In the genomic region with DNA sequence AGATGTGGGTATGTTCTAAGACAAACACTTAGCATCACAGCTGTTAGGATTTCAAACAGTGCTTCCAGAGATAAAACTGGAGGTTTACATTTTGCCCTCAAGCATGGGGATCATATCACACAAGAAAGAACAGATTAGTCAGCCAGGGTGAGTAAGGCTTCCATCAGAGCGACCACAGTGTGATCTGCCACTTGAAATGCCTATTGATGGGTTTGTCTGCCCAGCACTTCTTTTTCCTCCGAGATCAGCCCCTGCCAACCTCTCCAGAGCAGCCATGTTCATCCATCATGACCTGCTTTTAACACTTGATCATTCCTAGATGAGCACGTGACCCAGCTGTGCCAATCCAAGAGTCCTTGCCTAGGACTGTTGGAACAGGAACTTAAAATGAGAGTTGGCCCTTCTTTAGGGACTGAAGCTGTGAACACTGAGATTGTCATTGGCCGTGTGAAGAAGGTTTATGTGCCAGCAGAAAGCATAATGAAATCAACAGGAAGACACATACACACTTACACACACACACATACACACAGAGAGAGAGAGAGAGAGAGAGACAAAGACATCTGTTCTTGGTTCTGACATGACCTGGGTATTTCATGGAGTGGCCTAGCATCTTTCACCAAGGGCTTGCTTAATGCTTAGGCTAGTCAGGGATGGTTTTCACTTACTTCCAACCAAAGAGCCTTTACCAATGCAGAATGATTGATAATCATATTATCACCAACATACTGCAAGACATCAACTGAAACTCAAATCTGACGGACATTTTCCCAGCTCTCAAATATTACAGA, we compare ENCODE assay signal across 13 cellular contexts. TPM values are rescaled to one million over a fixed set of nuclear protein-coding genes. Genes with fewer than 3 reads are reported as not detected.
A peak's percentile ranks its signal among the peaks of the same experiment; 100 is the strongest.
DNase-seq lines count a peak whose midpoint lies in the region; ATAC-seq and TF ChIP-seq lines count a peak whose summit lies in the region.
"Had no signal": no experiment of that assay in that cellular context is flagged by ENCODE, and none has a peak within 500 bp of the region (broad histone marks: within the 10 kb centered on the region; RNA-seq: fewer than 3 reads in every experiment).

No MANE protein-coding gene starts in this region.

- H3K27me3 ChIP-seq in hepatocyte (no peaks in the 10 kb centered on the region), left lung (no peaks in the 10 kb centered on the region), A673 (replicated peaks; ENCODE audit: insufficient read depth, low read depth, low read length, poor library complexity) (no peaks in the 10 kb centered on the region)

- 78% methylated on average over 5 of the region's 5 CpGs for WGBS in hepatocyte (ENCODE audit: low lambda C conversion rate, missing lambda C conversion rate)

- ATAC-seq in left lung: no peak
- no peak for ATAC-seq in Right ventricle myocardium inferior
- ATAC-seq: heart right ventricle, left lobe of liver had no signal

- POLR2A ChIA-PET in A673 (lab: Charles Lee; ENCODE audit: low non-redundant PET): interaction anchor here (0.6 kb wide), 1 partner anchor 787 kb away, joined by 3 read pairs; a partner anchor contains a TSS

- DNase-seq in Daoy (ENCODE audit: low read depth) (peak; percentile 87), HS-5 (ENCODE audit: low read depth) (peak; percentile 49), T1000 (lab: John Stamatoyannopoulos, UW) (peak; percentile 31), hepatocyte (ENCODE audit: low spot score) (no peak), left lung (no peak), Right ventricle myocardium inferior (ENCODE audit: missing footprints) (no peak), A673 (ENCODE audit: low spot score) (no peak)
- DNase-seq in activated CD4-positive, alpha-beta T cell treated with anti-CD3 and anti-CD28 coated beads, Interleukin-2, amount 50 U/mL, for 1 hour: no peak
- DNase-seq: activated T-cell treated with anti-CD3 and anti-CD28 coated beads, Interleukin-2, amount 50 U/mL, for 4 hours; CD8-positive, alpha-beta memory T cell; effector memory CD4-positive, alpha-beta T cell; heart right ventricle had no signal

- no peak overlapping the region for H3K4me2 ChIP-seq in hepatocyte

- no peaks in the 10 kb centered on the region for H3K9me2 ChIP-seq in hepatocyte (replicated peaks; ENCODE audit: insufficient read depth)

- H3K4me1 ChIP-seq in hepatocyte (ENCODE audit: insufficient read depth) (peaks cover 35% of the 10 kb centered on the region), left lung (peaks cover 0 to 4% of the 10 kb centered on the region in 2 donors), A673 (ENCODE audit: insufficient read depth, low read length, poor library complexity, severe bottlenecking) (no peaks in the 10 kb centered on the region)

- H3K4me3 ChIP-seq in hepatocyte (no peak overlapping the region), left lung (no peak overlapping the region), A673 (ENCODE audit: low read depth, low read length, poor library complexity, severe bottlenecking) (no peak overlapping the region)
- H3K4me3 ChIP-seq: heart right ventricle had no signal

- H4K20me1 ChIP-seq in hepatocyte (ENCODE audit: insufficient read depth, poor library complexity, severe bottlenecking): no peaks in the 10 kb centered on the region

- BruUV-seq in A673 (replicated peaks; lab: Mats Ljungman, UMichigan): no TSS peak

- CTCF ChIA-PET in A673 (lab: Charles Lee): no interaction called here

- peak overlapping the region; percentile 18 for H2AFZ ChIP-seq in hepatocyte

- H3K36me3 ChIP-seq in hepatocyte (replicated peaks; ENCODE audit: insufficient read depth, low read depth): no peaks in the 10 kb centered on the region
- H3K36me3 ChIP-seq in left lung: no peaks in the 10 kb centered on the region
- H3K36me3 ChIP-seq in A673 (ENCODE audit: insufficient read depth, low read length, poor library complexity, severe bottlenecking): no peaks in the 10 kb centered on the region
- H3K36me3 ChIP-seq: heart right ventricle had no signal

- TF ChIP-seq CTCF in hepatocyte (IDR thresholded peaks at IDR 0.05; ENCODE audit: poor library complexity): no peak
- no peak for TF ChIP-seq CTCF in left lung (IDR thresholded peaks at IDR 0.05)
- TF ChIP-seq CTCF in A673 (conservative IDR thresholded peaks at IDR 0.05; ENCODE audit: low read depth, low read length): no peak

- H3K27ac ChIP-seq in hepatocyte (peak overlapping the region; percentile 88), left lung (no peak overlapping the region), A673 (ENCODE audit: low read depth, low read length, poor library complexity, severe bottlenecking) (no peak overlapping the region)
- H3K27ac ChIP-seq: heart right ventricle had no signal

- intact Hi-C loops in left lung (cut with DNase I): no loop called here
- intact Hi-C loops in Right ventricle myocardium inferior (cut with DNase I): no loop called here
- intact Hi-C loops in A673 (cut with micrococcal nuclease; ENCODE audit: unreplicated experiment): no loop called here

- H3K9me3 ChIP-seq in hepatocyte (ENCODE audit: low read depth) (no peaks in the 10 kb centered on the region), left lung (no peaks in the 10 kb centered on the region), A673 (ENCODE audit: low read depth, low read length, poor library complexity, severe bottlenecking) (no peaks in the 10 kb centered on the region)
- H3K9me3 ChIP-seq: heart right ventricle had no signal

- H3K79me2 ChIP-seq in hepatocyte: no peaks in the 10 kb centered on the region

RNA-seq across cellular contexts. Expression of a gene that starts 5.2 kb away (rescaled TPM):
- total RNA-seq in Daoy (2014; rRNA removed; shearing (Covaris generic)): 35.4 and 40.0 TPM in 2 replicates
- total RNA-seq in hepatocyte (69.4 and 69.5 TPM in 2 replicates), left lung (10 to 100 TPM; 18.3 to 26.4 TPM), Right ventricle myocardium inferior (17.5 TPM), A673 (2021) (48.6 and 50.5 TPM in 2 replicates)
- polyA plus RNA-seq in hepatocyte: 26.2 and 33.1 TPM in 2 replicates

Comparison
In these comparisons a context has a peak if more than half of its experiments do, and no peak if none do; other contexts are left out.
1. DNase-seq: peak in Daoy (single experiment), HS-5 (single experiment) and T1000 (single experiment); none in hepatocyte (single experiment), left lung (0 of 2), Right ventricle myocardium inferior (single experiment), activated CD4-positive, alpha-beta T cell treated with anti-CD3 and anti-CD28 coated beads, Interleukin-2, amount 50 U/mL, for 1 hour (single experiment) and A673 (single experiment).